In the genomic region with DNA sequence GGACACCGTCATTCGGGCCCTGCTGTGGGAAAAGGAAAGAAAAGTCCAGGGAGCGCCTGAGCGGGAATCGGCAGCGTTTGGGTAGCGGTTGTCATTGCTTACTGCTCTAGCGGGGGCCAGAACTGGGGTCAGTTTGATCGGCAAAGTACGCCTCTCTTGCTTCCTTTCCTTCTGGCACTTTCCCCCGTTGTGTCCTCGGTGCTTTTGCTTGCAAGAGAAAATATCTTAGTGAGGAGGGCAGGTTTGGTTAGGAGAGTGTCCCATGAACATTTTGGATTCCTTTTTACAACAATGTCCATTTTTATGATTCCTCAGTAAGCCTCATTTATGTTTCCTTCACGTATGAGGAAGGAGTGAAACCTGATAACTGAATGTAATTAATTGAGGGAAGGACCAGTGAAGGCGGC, we compare ENCODE assay signal across 8 cellular contexts. TPM values are rescaled to one million over a fixed set of nuclear protein-coding genes. Genes with fewer than 3 reads are reported as not detected.
DNase-seq lines count a peak whose midpoint lies in the region; ATAC-seq and TF ChIP-seq lines count a peak whose summit lies in the region.

No MANE protein-coding gene starts in this region.

- H3K79me1 ChIP-seq in H9 (ENCODE audit: insufficient read depth, low read depth, low read length, poor library complexity, severe bottlenecking): no peaks in the 10 kb centered on the region

- H2BK120ac ChIP-seq in H9 (ENCODE audit: low read depth, low read length, poor library complexity, severe bottlenecking): no peak overlapping the region

- no peaks in the 10 kb centered on the region for H3K9me3 Mint-ChIP-seq in H9
- no peaks in the 10 kb centered on the region for H3K9me3 Mint-ChIP-seq in activated T-helper 1 cell treated with anti-CD3 and anti-CD28 coated beads, Interleukin-12 subunit alpha, Interleukin-12 subunit beta, Interleukin-2, Interleukin-4 antibody, amounts not matched to agents 30 ng/mL and 10 ng/mL and 1 ng/mL, durations not matched to agents 14 hours and 24 hours and 36 hours

- H4K91ac ChIP-seq in H9 (ENCODE audit: insufficient read length, low read depth, low read length): no peak overlapping the region

- H3K36me3 ChIP-seq in suprapubic skin: peaks cover 16% of the 10 kb centered on the region

- no peak overlapping the region for H3K23ac ChIP-seq in H9 (ENCODE audit: insufficient read length, low read depth, low read length)

- no peaks in the 10 kb centered on the region for H4K20me1 ChIP-seq in H9 (ENCODE audit: control insufficient read depth, insufficient read depth, insufficient read length)

- TF ChIP-seq EP300 in suprapubic skin (IDR thresholded peaks at IDR 0.05): no peak

- no peak overlapping the region for H4K8ac ChIP-seq in H9 (replicated peaks; ENCODE audit: insufficient read length, low read depth, low read length)

- WGBS in H9 (ENCODE audit: extremely low coverage, insufficient read length, low lambda C conversion rate): no CpG with 5 or more reads among the region's 14 CpGs
- WGBS in suprapubic skin: under 1% methylated on average over 10 of the region's 14 CpGs

- no peak for TF ChIP-seq CTCF in H9 (conservative IDR thresholded peaks at IDR 0.05)
- TF ChIP-seq CTCF in suprapubic skin (IDR thresholded peaks at IDR 0.05): no peak

- peak overlapping the region in 2 of 3 experiments; percentile 49 to 78; a peak in 4 of 7 replicates for H3K27ac Mint-ChIP-seq in H9
- H3K27ac Mint-ChIP-seq in activated T-helper 1 cell treated with anti-CD3 and anti-CD28 coated beads, Interleukin-12 subunit alpha, Interleukin-12 subunit beta, Interleukin-2, Interleukin-4 antibody, amounts not matched to agents 30 ng/mL and 10 ng/mL and 1 ng/mL, durations not matched to agents 14 hours and 24 hours and 36 hours: peak overlapping the region; percentile 83

- DNase-seq in ACHN (peak; percentile 64), H9 (peak; percentile 62), suprapubic skin (ENCODE audit: low spot score in 2 of 2) (no peak)
- no peak for DNase-seq in activated T-helper 1 cell treated with anti-CD3 and anti-CD28 coated beads, Interleukin-12 subunit alpha, Interleukin-12 subunit beta, Interleukin-2, Interleukin-4 antibody, amounts not matched to agents 30 ng/mL and 10 ng/mL and 1 ng/mL, durations not matched to agents 14 hours and 24 hours and 36 hours (ENCODE audit: low spot score)
- no peak for DNase-seq in central memory CD4-positive, alpha-beta T cell

- no peak overlapping the region for H3K27ac ChIP-seq in H9 (ENCODE audit: insufficient read length, low read depth, low read length)
- H3K27ac ChIP-seq in suprapubic skin: peak overlapping the region; percentile 79

- H2AFZ ChIP-seq in H9 (ENCODE audit: low read length): no peak overlapping the region

- no peaks in the 10 kb centered on the region; the same call in 1 of the 2 replicates for H3K27me3 Mint-ChIP-seq in H9 (ENCODE audit: low read depth)
- no peaks in the 10 kb centered on the region for H3K27me3 Mint-ChIP-seq in activated T-helper 1 cell treated with anti-CD3 and anti-CD28 coated beads, Interleukin-12 subunit alpha, Interleukin-12 subunit beta, Interleukin-2, Interleukin-4 antibody, amounts not matched to agents 30 ng/mL and 10 ng/mL and 1 ng/mL, durations not matched to agents 14 hours and 24 hours and 36 hours (ENCODE audit: insufficient read depth)

- no peak overlapping the region for H2BK5ac ChIP-seq in H9 (ENCODE audit: insufficient read length, low read length)

- ATAC-seq in HG02870 (IDR thresholded peaks at IDR 0.05; ENCODE audit: unreplicated experiment): no peak
- no peak for ATAC-seq in HG03159 (IDR thresholded peaks at IDR 0.05; ENCODE audit: unreplicated experiment)

- H3K56ac ChIP-seq in H9 (ENCODE audit: insufficient read length, low read depth, low read length): no peak overlapping the region

- H2AK5ac ChIP-seq in H9 (ENCODE audit: insufficient read length, low read length): no peak overlapping the region

- in situ Hi-C loops in ACHN (cut with HindIII; ENCODE audit: low pct_ligation_motif_present, low pct_unique_long_range_greater_than_20kb, low sequenced_read_pairs): no loop called here

- H3K18ac ChIP-seq in H9 (ENCODE audit: insufficient read length, low read depth, low read length): no peak overlapping the region

- no peak overlapping the region for H2BK15ac ChIP-seq in H9 (ENCODE audit: low read depth, low read length)

- peaks cover 21 to 34% (median 32%) of the 10 kb centered on the region in 3 experiments; a peak in 6 of 7 replicates for H3K36me3 Mint-ChIP-seq in H9 (ENCODE audit: insufficient read depth in 1 of 3, low read depth in 3 of 3)
- peaks cover 26% of the 10 kb centered on the region for H3K36me3 Mint-ChIP-seq in activated T-helper 1 cell treated with anti-CD3 and anti-CD28 coated beads, Interleukin-12 subunit alpha, Interleukin-12 subunit beta, Interleukin-2, Interleukin-4 antibody, amounts not matched to agents 30 ng/mL and 10 ng/mL and 1 ng/mL, durations not matched to agents 14 hours and 24 hours and 36 hours (ENCODE audit: low read depth)

- H3K23me2 ChIP-seq in H9 (ENCODE audit: insufficient read length, low read depth, low read length, poor library complexity, severe bottlenecking): peaks cover 7% of the 10 kb centered on the region

- no peaks in the 10 kb centered on the region; the same call in 1 of the 2 replicates for H3K4me1 ChIP-seq in H9 (ENCODE audit: insufficient read depth, low read length)
- peaks cover 22% of the 10 kb centered on the region for H3K4me1 ChIP-seq in suprapubic skin

- peak overlapping the region; percentile 18 for H3K9ac ChIP-seq in H9 (ENCODE audit: extremely low read depth, insufficient read length, low read length)

- no peak overlapping the region for H2BK12ac ChIP-seq in H9 (ENCODE audit: insufficient read length, low read depth, low read length)

- H3K4me3 Mint-ChIP-seq in H9: peak overlapping the region; percentile 83 to 92
- peak overlapping the region; percentile 92 for H3K4me3 Mint-ChIP-seq in activated T-helper 1 cell treated with anti-CD3 and anti-CD28 coated beads, Interleukin-12 subunit alpha, Interleukin-12 subunit beta, Interleukin-2, Interleukin-4 antibody, amounts not matched to agents 30 ng/mL and 10 ng/mL and 1 ng/mL, durations not matched to agents 14 hours and 24 hours and 36 hours

- no peaks in the 10 kb centered on the region for H3K79me2 ChIP-seq in H9 (ENCODE audit: insufficient read depth, low read length)

- peak overlapping the region; percentile 80 for H3K4me2 ChIP-seq in H9 (ENCODE audit: insufficient read depth, insufficient read length, low read length)

- H3K27me3 ChIP-seq in H9 (ENCODE audit: insufficient read depth, low read length) (no peaks in the 10 kb centered on the region), suprapubic skin (no peaks in the 10 kb centered on the region)

- intact Hi-C loops in activated T-helper 1 cell treated with anti-CD3 and anti-CD28 coated beads, Interleukin-12 subunit alpha, Interleukin-12 subunit beta, Interleukin-2, Interleukin-4 antibody, amounts not matched to agents 30 ng/mL and 10 ng/mL and 1 ng/mL, durations not matched to agents 14 hours and 24 hours and 36 hours (cut with micrococcal nuclease): loop anchor here (5.0 to 10.0 kb wide), 4 partner anchors 256 to 1279 kb away; partner anchors contain the start of genes EIF2B3, ELOVL1 and HYI

- no peaks in the 10 kb centered on the region for H3K9me3 ChIP-seq in H9 (ENCODE audit: control insufficient read depth, low read depth, low read length)
- H3K9me3 ChIP-seq in iPS-18c (ENCODE audit: control insufficient read depth, insufficient read depth, low read length): no peaks in the 10 kb centered on the region
- H3K9me3 ChIP-seq in suprapubic skin: no peaks in the 10 kb centered on the region

- H3K4ac ChIP-seq in H9 (ENCODE audit: low read depth, low read length): no peak overlapping the region

- TF ChIP-seq POLR2A in suprapubic skin (IDR thresholded peaks at IDR 0.05): no peak

- H3K4me3 ChIP-seq in iPS-18c (ENCODE audit: insufficient read depth, low read depth, low read length): peak overlapping the region; percentile 63
- peak overlapping the region; percentile 95 for H3K4me3 ChIP-seq in suprapubic skin

- H3K4me1 Mint-ChIP-seq in H9: peaks cover 24 to 38% of the 10 kb centered on the region in 2 experiments
- peaks cover 46% of the 10 kb centered on the region for H3K4me1 Mint-ChIP-seq in activated T-helper 1 cell treated with anti-CD3 and anti-CD28 coated beads, Interleukin-12 subunit alpha, Interleukin-12 subunit beta, Interleukin-2, Interleukin-4 antibody, amounts not matched to agents 30 ng/mL and 10 ng/mL and 1 ng/mL, durations not matched to agents 14 hours and 24 hours and 36 hours (ENCODE audit: low read depth)

- H4K5ac ChIP-seq in H9 (ENCODE audit: insufficient read length, low read depth, low read length): no peak overlapping the region

- H3T11ph ChIP-seq in H9 (ENCODE audit: low read length): no peak overlapping the region

- H2BK20ac ChIP-seq in H9 (ENCODE audit: low read depth, low read length, poor library complexity, severe bottlenecking): no peak overlapping the region

- no peak overlapping the region for H3K14ac ChIP-seq in H9 (ENCODE audit: insufficient read depth, low read length)

RNA-seq across cellular contexts. Expression of gene ST3GAL3, which starts 0.7 kb away (rescaled TPM):
- 6.2 and 8.3 TPM in 2 replicates for total RNA-seq in H9 (2021)
- 17.4 and 19.0 TPM in 2 replicates for total RNA-seq in activated T-helper 1 cell treated with anti-CD3 and anti-CD28 coated beads, Interleukin-12 subunit alpha, Interleukin-12 subunit beta, Interleukin-2, Interleukin-4 antibody, amounts not matched to agents 30 ng/mL and 10 ng/mL and 1 ng/mL, durations not matched to agents 14 hours and 24 hours and 36 hours
- 10 to 100 TPM in 2 of 4 donors, 1 to 10 TPM in 2; 6.3 to 21.0 (median 9.9) TPM for total RNA-seq in suprapubic skin

RNA-seq across cellular contexts. Expression of gene KDM4A, which starts 58.1 kb away (rescaled TPM):
- total RNA-seq in H9 (2021): 77.9 and 81.7 TPM in 2 replicates
- 29.2 and 31.3 TPM in 2 replicates for total RNA-seq in activated T-helper 1 cell treated with anti-CD3 and anti-CD28 coated beads, Interleukin-12 subunit alpha, Interleukin-12 subunit beta, Interleukin-2, Interleukin-4 antibody, amounts not matched to agents 30 ng/mL and 10 ng/mL and 1 ng/mL, durations not matched to agents 14 hours and 24 hours and 36 hours
- total RNA-seq in suprapubic skin: 10 to 100 TPM; 32.4 to 61.0 (median 45.1) TPM

Comparison
In these comparisons a context has a peak if more than half of its experiments do, and no peak if none do; other contexts are left out.
1. DNase-seq: peak in ACHN (single experiment) and H9 (single experiment); none in activated T-helper 1 cell treated with anti-CD3 and anti-CD28 coated beads, Interleukin-12 subunit alpha, Interleukin-12 subunit beta, Interleukin-2, Interleukin-4 antibody, amounts not matched to agents 30 ng/mL and 10 ng/mL and 1 ng/mL, durations not matched to agents 14 hours and 24 hours and 36 hours (single experiment), suprapubic skin (0 of 2) and central memory CD4-positive, alpha-beta T cell (single experiment).